In the genomic region with DNA sequence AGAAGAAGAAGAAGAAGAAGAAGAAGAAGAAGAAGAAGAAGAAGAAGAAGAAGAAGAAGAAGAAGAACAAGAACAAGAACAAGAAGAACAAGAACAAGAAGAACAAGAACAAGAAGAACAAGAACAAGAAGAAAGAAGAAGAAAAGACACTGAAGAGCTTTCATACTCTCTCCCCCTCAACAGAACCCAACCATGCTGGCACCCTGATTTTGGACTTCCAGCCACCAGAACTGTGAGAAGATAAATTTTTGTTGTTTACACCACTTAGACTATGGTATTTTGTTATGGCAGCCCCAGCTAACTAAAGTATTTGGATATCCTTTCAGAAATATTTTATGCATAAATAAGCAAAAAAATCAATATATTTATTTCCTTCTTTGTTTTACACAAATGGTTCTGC, we compare ENCODE assay signal across 17 cellular contexts. TPM values are rescaled to one million over a fixed set of nuclear protein-coding genes. Genes with fewer than 3 reads are reported as not detected.
"Had no signal": no experiment of that assay in that cellular context is flagged by ENCODE, and none has a peak within 500 bp of the region (broad histone marks: within the 10 kb centered on the region; RNA-seq: fewer than 3 reads in every experiment).

No MANE protein-coding gene starts in this region.

RNA-seq across cellular contexts. Expression of a gene that starts 36.1 kb away (rescaled TPM):
- total RNA-seq: dermis microvascular lymphatic vessel endothelial cell; endodermal cell; esophagus mucosa; fibroblast of lung; fibroblast of villous mesenchyme; foreskin keratinocyte; frontal cortex; hepatocyte; left colon; left lobe of liver; left ventricle myocardium inferior; mesothelial cell of epicardium; myocyte; naive thymus-derived CD8-positive, alpha-beta T cell had no signal
- polyA plus RNA-seq: fibroblast of lung; hepatocyte; immature natural killer cell; liver; mammary epithelial cell; naive thymus-derived CD8-positive, alpha-beta T cell had no signal
